ENCODE assay signal across 8 cellular contexts in the genomic region with DNA sequence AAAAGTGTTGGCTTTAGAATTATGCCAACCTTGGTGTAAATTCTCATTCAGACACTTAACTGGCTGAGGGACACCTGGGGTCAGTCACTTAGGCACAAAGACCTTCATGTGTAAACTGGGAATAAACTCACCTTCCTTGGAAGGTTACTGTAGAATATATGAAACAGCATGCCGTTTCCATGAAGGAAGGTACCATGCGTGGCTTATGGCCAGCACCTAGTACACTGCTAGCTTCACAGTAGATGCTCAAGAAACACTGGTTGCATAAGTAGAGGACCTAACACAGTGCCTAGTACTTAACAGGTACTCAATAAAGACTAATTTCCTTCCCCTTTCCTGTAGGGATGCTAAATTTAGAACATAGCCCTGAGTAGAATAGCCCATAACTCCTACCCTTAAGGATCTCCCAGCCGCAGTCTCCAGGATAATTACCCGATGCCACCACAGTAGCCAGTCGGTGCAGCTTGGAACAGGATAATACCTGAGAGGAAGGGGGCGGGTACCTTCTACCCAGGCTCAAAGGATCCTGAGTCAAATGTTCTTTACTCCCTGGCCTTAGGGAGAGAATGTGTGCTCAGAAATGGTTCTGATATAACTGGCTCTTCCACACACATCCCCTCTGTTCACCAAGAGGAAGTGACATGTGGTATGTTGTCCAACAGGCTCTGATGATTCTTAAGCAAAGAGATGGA. TPM values are rescaled to one million over a fixed set of nuclear protein-coding genes. Genes with fewer than 3 reads are reported as not detected.
DNase-seq lines count a peak whose midpoint lies in the region; ATAC-seq and TF ChIP-seq lines count a peak whose summit lies in the region.

No MANE protein-coding gene starts in this region.

- DNase-seq in GM23338 (ENCODE audit: low spot score) (peak; percentile 40), RPMI8226 (peak; percentile 32), sciatic nerve (ENCODE audit: low spot score) (peak; percentile 15), EL (no peak), NCI-H1092 treated with DMSO at 0.1 percent for 48 hours (lab: John Stamatoyannopoulos, UW) (no peak), AG08395 (ENCODE audit: low spot score) (no peak)

- H3K79me2 ChIP-seq in GM23338 (replicated peaks; ENCODE audit: insufficient read depth), result peaks cover 81% of the 10 kb centered on the region

- peak overlapping the region; percentile 83; the same call in 1 of the 2 replicates for H3K27ac ChIP-seq in GM23338 (ENCODE audit: low read depth)

- peaks cover 66% of the 10 kb centered on the region for H3K4me1 Mint-ChIP-seq in GM23338

- H3K36me3 Mint-ChIP-seq in GM23338 (ENCODE audit: low read depth), result peaks cover 62% of the 10 kb centered on the region

- H3K27me3 Mint-ChIP-seq in GM23338 (ENCODE audit: insufficient read depth, low read depth, poor library complexity), result peaks cover 14% of the 10 kb centered on the region

- ATAC-seq in GM23338 (no peak), esophagus mucosa (peak; percentile 79), sciatic nerve (no peak), HG02981 (IDR thresholded peaks at IDR 0.05; ENCODE audit: unreplicated experiment) (no peak)

- H3K9me2 ChIP-seq in GM23338 (ENCODE audit: insufficient read depth), result no peaks in the 10 kb centered on the region

- H3K27ac Mint-ChIP-seq in GM23338, result no peak overlapping the region; the same call in 1 of the 2 replicates

- H4K20me1 ChIP-seq in GM23338 (replicated peaks; ENCODE audit: insufficient read depth), result 0 out of 2 replicates have a peak, but pooled peaks cover 3% of the 10 kb centered on the region

- peak overlapping the region; percentile 86 for H3K4me2 ChIP-seq in GM23338

- H3F3A ChIP-seq in GM23338 (replicated peaks; ENCODE audit: low read depth), result peaks cover 12% of the 10 kb centered on the region

- H3K4me1 ChIP-seq in GM23338 (ENCODE audit: insufficient read depth), result peaks cover 69% of the 10 kb centered on the region

- intact Hi-C loops in sciatic nerve (cut with DNase I), result no loop called here

- TF ChIP-seq CTCF in GM23338 (conservative IDR thresholded peaks at IDR 0.05; ENCODE audit: low read depth in 2 of 2), result no peak

- no peak overlapping the region for H2AFZ ChIP-seq in GM23338

- no peaks in the 10 kb centered on the region; the same call in 2 of the 3 replicates for H3K9me3 Mint-ChIP-seq in GM23338

- peaks cover 12% of the 10 kb centered on the region; the same call in 1 of the 2 replicates for H3K36me3 ChIP-seq in GM23338 (ENCODE audit: insufficient read depth)

- H3K27me3 ChIP-seq in GM23338 (ENCODE audit: insufficient read depth), result no peaks in the 10 kb centered on the region

- peak overlapping the region; percentile 90 for H3K4me3 Mint-ChIP-seq in GM23338

- H3K4me3 ChIP-seq in GM23338, result peak overlapping the region; percentile 71; the same call in 1 of the 2 replicates

TF ChIP-seq in GM23338, 12 proteins besides CTCF, POLR2A, EP300 and RAD21:
- TF ChIP-seq EZH2 (IDR thresholded peaks at IDR 0.05; ENCODE audit: low read depth, unreplicated experiment), result no peak
- TF ChIP-seq, protein P1, sequence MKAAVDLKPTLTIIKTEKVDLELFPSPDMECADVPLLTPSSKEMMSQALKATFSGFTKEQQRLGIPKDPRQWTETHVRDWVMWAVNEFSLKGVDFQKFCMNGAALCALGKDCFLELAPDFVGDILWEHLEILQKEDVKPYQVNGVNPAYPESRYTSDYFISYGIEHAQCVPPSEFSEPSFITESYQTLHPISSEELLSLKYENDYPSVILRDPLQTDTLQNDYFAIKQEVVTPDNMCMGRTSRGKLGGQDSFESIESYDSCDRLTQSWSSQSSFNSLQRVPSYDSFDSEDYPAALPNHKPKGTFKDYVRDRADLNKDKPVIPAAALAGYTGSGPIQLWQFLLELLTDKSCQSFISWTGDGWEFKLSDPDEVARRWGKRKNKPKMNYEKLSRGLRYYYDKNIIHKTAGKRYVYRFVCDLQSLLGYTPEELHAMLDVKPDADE (IDR thresholded peaks at IDR 0.05), result no peak
- no peak for TF ChIP-seq ZNF331 (CRISPR knock-in tag; IDR thresholded peaks at IDR 0.05; ENCODE audit: low read depth)
- TF ChIP-seq ZNF114 (CRISPR knock-in tag; IDR thresholded peaks at IDR 0.05), result no peak

RNA-seq across cellular contexts. Expression of gene BCL2L1, which starts 3.6 kb away (rescaled TPM):
- total RNA-seq in GM23338 (2014; rRNA removed; shearing (Covaris generic)), result 108 and 110 TPM in 2 replicates
- polyA plus RNA-seq in GM23338 (2016; fragmentation: Nextera tagmentation; extraction: Ambion mirVana), result 39.9 and 42.4 TPM in 2 replicates
- total RNA-seq in esophagus mucosa (76.6 TPM), sciatic nerve (112 TPM)

RNA-seq across cellular contexts. Expression of gene TPX2, which starts 20.0 kb away (rescaled TPM):
- total RNA-seq in GM23338 (2014; rRNA removed; shearing (Covaris generic)), result 148 and 159 TPM in 2 replicates
- 94.1 and 101 TPM in 2 replicates for polyA plus RNA-seq in GM23338 (2016; fragmentation: Nextera tagmentation; extraction: Ambion mirVana)
- total RNA-seq in esophagus mucosa (32.6 TPM), sciatic nerve (0.71 TPM)

Comparison
In these comparisons a context has a peak if more than half of its experiments do, and no peak if none do; other contexts are left out.
1. DNase-seq: peak in GM23338 (single experiment), RPMI8226 (single experiment) and sciatic nerve (single experiment); none in EL (single experiment), NCI-H1092 treated with DMSO at 0.1 percent for 48 hours (single experiment) and AG08395 (single experiment).
2. RNA of gene TPX2, which starts 20.0 kb away (total RNA-seq): 148 to 159 TPM in GM23338 and 32.6 TPM in esophagus mucosa (single experiment); 0.71 TPM in sciatic nerve (single experiment); every median in the first group is over 10 times any median in the second.